In genomic region chr13:39044536-39044935, GRCh38 we compare ENCODE assay signal across 16 cellular contexts. TPM values are rescaled to one million over a fixed set of nuclear protein-coding genes. Genes with fewer than 3 reads are reported as not detected.
A peak's percentile ranks its signal among the peaks of the same experiment; 100 is the strongest.
DNase-seq lines count a peak whose midpoint lies in the region; ATAC-seq and TF ChIP-seq lines count a peak whose summit lies in the region.
"Had no signal": no experiment of that assay in that cellular context is flagged by ENCODE, and none has a peak within 500 bp of the region (broad histone marks: within the 10 kb centered on the region; RNA-seq: fewer than 3 reads in every experiment).

No MANE protein-coding gene starts in this region.

- DNase-seq in GM12865 (ENCODE audit: low read depth) (peak; percentile 38), Peyer's patch (no peak), dedifferentiated amniotic fluid mesenchymal stem cell (ENCODE audit: extremely low spot score) (no peak), cerebellar cortex (ENCODE audit: low spot score) (no peak), SHP77 (lab: John Stamatoyannopoulos, UW) (no peak)
- DNase-seq: ACHN, activated gamma-delta T cell treated with Interleukin-2 at 50 U/mL for 16 hours, hippocampal formation, upper lobe of right lung had no signal

- H3K27me3 ChIP-seq in Peyer's patch = no peaks in the 10 kb centered on the region
- H3K27me3 ChIP-seq: cardiac muscle cell, upper lobe of right lung had no signal

- no peak overlapping the region for H3K4me3 ChIP-seq in GM12865 (ENCODE audit: low read depth, low read length)
- no peak overlapping the region for H3K4me3 ChIP-seq in Peyer's patch
- H3K4me3 ChIP-seq: cardiac muscle cell, upper lobe of right lung had no signal

- no peak overlapping the region for H3K27ac ChIP-seq in Peyer's patch
- H3K27ac ChIP-seq: cardiac muscle cell, upper lobe of right lung had no signal

- H3K36me3 ChIP-seq in Peyer's patch = peaks cover 0 to 10% (median 0%) of the 10 kb centered on the region in 3 donors

- H3K4me1 ChIP-seq in Peyer's patch = peaks cover 0 to 2% (median 0%) of the 10 kb centered on the region in 4 donors

- TF ChIP-seq CTCF in GM12865 (IDR thresholded peaks at IDR 0.05; ENCODE audit: insufficient read depth, low read depth, low read length, missing control alignments) (no peak), Peyer's patch (IDR thresholded peaks at IDR 0.05) (no peak)

- no peaks in the 10 kb centered on the region for H3K9me3 ChIP-seq in Peyer's patch
- H3K9me3 ChIP-seq: upper lobe of right lung had no signal

- ATAC-seq in GM19043 (IDR thresholded peaks at IDR 0.05; ENCODE audit: low read depth, unreplicated experiment) (peak; percentile 83), GM21737 (IDR thresholded peaks at IDR 0.05; ENCODE audit: unreplicated experiment) (peak; percentile 51), HG03066 (IDR thresholded peaks at IDR 0.05; ENCODE audit: low read depth, unreplicated experiment) (peak; percentile 70)
- ATAC-seq: upper lobe of right lung had no signal

- no peak for TF ChIP-seq POLR2A in Peyer's patch (IDR thresholded peaks at IDR 0.05)

RNA-seq across cellular contexts. Expression of gene NHLRC3, which starts 6.3 kb away (rescaled TPM):
- total RNA-seq in Peyer's patch = 10 to 100 TPM; 11.6 to 25.5 (median 20.9) TPM

RNA-seq across cellular contexts. Expression of gene PROSER1, which starts 6.6 kb away (rescaled TPM):
- 10 to 100 TPM; 36.5 to 84.2 (median 43.0) TPM for total RNA-seq in Peyer's patch

RNA-seq across cellular contexts. Expression of gene STOML3, which starts 53.9 kb away (rescaled TPM):
- not detected for total RNA-seq in Peyer's patch
- total RNA-seq: cardiac muscle cell, epithelial cell of proximal tubule, liver, OCI-LY7, upper lobe of right lung had no signal
